In the genomic region with DNA sequence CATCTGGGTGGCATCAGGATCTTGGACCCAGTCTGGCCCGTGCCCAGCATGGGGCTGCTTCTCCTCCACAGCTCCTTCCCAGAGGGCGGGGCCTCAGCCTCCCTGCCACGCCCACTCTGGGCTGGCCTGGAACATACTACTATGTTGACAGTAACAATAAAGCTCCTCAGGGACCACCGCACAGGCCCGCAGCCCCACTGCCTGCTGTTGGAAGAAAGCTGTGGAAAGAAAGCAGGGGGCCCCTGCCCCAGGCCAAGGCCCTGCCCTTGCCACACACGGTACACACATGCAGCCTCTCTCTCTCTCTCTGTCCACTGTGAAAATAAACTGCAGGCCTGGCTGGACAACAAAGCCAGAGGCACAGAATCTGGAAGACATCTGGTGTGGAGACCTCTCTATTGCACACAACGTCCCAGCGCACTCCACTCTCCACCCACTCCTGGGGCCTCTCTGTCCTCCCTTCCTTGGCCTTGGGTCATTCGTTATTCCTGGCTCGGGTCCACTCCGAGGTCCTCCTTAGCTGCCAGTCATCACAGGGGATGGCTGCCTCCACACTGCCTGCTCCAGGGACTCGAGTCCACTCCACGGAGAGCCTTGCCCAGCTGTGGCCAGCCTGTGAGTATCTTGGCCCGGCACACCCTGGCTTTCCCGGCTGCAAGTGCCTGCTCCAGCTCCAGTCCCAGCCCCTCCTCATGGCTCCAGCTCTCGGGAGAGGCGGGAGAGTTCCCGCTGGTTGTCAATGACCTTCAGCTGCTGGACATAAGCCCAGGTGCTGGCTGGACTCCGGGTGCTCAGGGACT, we compare ENCODE assay signal across 1 cellular context.
TF ChIP-seq lines count a peak whose summit lies in the region.

No MANE protein-coding gene starts in this region.

TF ChIP-seq in SK-N-SH, 30 proteins besides CTCF, POLR2A, EP300 and RAD21 (continued from another document):
- TF ChIP-seq, protein P1, sequence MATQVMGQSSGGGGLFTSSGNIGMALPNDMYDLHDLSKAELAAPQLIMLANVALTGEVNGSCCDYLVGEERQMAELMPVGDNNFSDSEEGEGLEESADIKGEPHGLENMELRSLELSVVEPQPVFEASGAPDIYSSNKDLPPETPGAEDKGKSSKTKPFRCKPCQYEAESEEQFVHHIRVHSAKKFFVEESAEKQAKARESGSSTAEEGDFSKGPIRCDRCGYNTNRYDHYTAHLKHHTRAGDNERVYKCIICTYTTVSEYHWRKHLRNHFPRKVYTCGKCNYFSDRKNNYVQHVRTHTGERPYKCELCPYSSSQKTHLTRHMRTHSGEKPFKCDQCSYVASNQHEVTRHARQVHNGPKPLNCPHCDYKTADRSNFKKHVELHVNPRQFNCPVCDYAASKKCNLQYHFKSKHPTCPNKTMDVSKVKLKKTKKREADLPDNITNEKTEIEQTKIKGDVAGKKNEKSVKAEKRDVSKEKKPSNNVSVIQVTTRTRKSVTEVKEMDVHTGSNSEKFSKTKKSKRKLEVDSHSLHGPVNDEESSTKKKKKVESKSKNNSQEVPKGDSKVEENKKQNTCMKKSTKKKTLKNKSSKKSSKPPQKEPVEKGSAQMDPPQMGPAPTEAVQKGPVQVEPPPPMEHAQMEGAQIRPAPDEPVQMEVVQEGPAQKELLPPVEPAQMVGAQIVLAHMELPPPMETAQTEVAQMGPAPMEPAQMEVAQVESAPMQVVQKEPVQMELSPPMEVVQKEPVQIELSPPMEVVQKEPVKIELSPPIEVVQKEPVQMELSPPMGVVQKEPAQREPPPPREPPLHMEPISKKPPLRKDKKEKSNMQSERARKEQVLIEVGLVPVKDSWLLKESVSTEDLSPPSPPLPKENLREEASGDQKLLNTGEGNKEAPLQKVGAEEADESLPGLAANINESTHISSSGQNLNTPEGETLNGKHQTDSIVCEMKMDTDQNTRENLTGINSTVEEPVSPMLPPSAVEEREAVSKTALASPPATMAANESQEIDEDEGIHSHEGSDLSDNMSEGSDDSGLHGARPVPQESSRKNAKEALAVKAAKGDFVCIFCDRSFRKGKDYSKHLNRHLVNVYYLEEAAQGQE (IDR thresholded peaks at IDR 0.05; ENCODE audit: low read depth, low read length) = no peak
- TF ChIP-seq FOXM1 (IDR thresholded peaks at IDR 0.05; ENCODE audit: low read depth) (no peak), RCOR1 (IDR thresholded peaks at IDR 0.05; ENCODE audit: low read length) (peak; percentile 67; the same call in 1 of the 2 replicates), NRF1 (IDR thresholded peaks at IDR 0.05; ENCODE audit: low read depth, low read length) (no peak), RXRA (IDR thresholded peaks at IDR 0.05; ENCODE audit: borderline replicate concordance, low read depth) (no peak), EZH2phosphoT487 (IDR thresholded peaks at IDR 0.05; ENCODE audit: borderline replicate concordance, low read depth) (no peak), MEF2A (IDR thresholded peaks at IDR 0.05; ENCODE audit: borderline replicate concordance, low read depth) (no peak), ELF1 (IDR thresholded peaks at IDR 0.05) (no peak), GABPA (IDR thresholded peaks at IDR 0.05; ENCODE audit: low read depth) (no peak), TEAD4 (IDR thresholded peaks at IDR 0.05; ENCODE audit: borderline replicate concordance, insufficient read depth) (no peak), FOXJ3 (CRISPR knock-in tag; IDR thresholded peaks at IDR 0.05) (peak; percentile 71; the same call in 1 of the 2 replicates), TAF1 (IDR thresholded peaks at IDR 0.05; ENCODE audit: borderline replicate concordance, low read depth, low read length) (no peak), CHD2 (IDR thresholded peaks at IDR 0.05; ENCODE audit: low read length, partially characterized antibody) (no peak), SIN3A (IDR thresholded peaks at IDR 0.05; ENCODE audit: borderline replicate concordance, low read depth, low read length) (no peak), GATA2 (CRISPR knock-in tag; IDR thresholded peaks at IDR 0.05) (no peak)
- TF ChIP-seq, protein P2, sequence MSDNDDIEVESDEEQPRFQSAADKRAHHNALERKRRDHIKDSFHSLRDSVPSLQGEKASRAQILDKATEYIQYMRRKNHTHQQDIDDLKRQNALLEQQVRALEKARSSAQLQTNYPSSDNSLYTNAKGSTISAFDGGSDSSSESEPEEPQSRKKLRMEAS (IDR thresholded peaks at IDR 0.05; ENCODE audit: low read depth) = no peak
- TF ChIP-seq, protein P3, sequence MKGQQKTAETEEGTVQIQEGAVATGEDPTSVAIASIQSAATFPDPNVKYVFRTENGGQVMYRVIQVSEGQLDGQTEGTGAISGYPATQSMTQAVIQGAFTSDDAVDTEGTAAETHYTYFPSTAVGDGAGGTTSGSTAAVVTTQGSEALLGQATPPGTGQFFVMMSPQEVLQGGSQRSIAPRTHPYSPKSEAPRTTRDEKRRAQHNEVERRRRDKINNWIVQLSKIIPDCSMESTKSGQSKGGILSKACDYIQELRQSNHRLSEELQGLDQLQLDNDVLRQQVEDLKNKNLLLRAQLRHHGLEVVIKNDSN (IDR thresholded peaks at IDR 0.05; ENCODE audit: borderline replicate concordance, low read depth) = no peak
- TF ChIP-seq, protein P4, sequence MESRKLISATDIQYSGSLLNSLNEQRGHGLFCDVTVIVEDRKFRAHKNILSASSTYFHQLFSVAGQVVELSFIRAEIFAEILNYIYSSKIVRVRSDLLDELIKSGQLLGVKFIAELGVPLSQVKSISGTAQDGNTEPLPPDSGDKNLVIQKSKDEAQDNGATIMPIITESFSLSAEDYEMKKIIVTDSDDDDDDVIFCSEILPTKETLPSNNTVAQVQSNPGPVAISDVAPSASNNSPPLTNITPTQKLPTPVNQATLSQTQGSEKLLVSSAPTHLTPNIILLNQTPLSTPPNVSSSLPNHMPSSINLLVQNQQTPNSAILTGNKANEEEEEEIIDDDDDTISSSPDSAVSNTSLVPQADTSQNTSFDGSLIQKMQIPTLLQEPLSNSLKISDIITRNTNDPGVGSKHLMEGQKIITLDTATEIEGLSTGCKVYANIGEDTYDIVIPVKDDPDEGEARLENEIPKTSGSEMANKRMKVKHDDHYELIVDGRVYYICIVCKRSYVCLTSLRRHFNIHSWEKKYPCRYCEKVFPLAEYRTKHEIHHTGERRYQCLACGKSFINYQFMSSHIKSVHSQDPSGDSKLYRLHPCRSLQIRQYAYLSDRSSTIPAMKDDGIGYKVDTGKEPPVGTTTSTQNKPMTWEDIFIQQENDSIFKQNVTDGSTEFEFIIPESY (IDR thresholded peaks at IDR 0.05; ENCODE audit: borderline replicate concordance, low read depth) = no peak
TF ChIP-seq in SK-N-SH: peak in this region for 5.
